ENCODE assay signal across 9 cellular contexts in genomic region chr1:164588388-164589341, GRCh38. TPM values are rescaled to one million over a fixed set of nuclear protein-coding genes. Genes with fewer than 3 reads are reported as not detected.
DNase-seq lines count a peak whose midpoint lies in the region; ATAC-seq and TF ChIP-seq lines count a peak whose summit lies in the region.
"Had no signal": no experiment of that assay in that cellular context is flagged by ENCODE, and none has a peak within 500 bp of the region (broad histone marks: within the 10 kb centered on the region; RNA-seq: fewer than 3 reads in every experiment).

No MANE protein-coding gene starts in this region.

- WGBS in SK-N-SH (ENCODE audit: low lambda C conversion rate): 31% methylated on average over 19 of the region's 19 CpGs

- DNase-seq in Daoy (ENCODE audit: low read depth): peak; percentile 75
- peak; percentile 48 for DNase-seq in SK-N-SH
- DNase-seq in left cardiac atrium: peak; percentile 79
- peak; percentile 56 for DNase-seq in renal cortical epithelial cell (ENCODE audit: low read depth)
- no peak for DNase-seq in SIG-M5 (lab: John Stamatoyannopoulos, UW)
- DNase-seq in activated T-helper 2 cell treated with anti-CD3 and anti-CD28 coated beads, Interferon-gamma antibody, Interleukin-2, Interleukin-4, amounts not matched to agents 10 μg/mL and 5 μg/mL and 100 μg/mL, durations not matched to agents 14 hours and 24 hours and 36 hours (ENCODE audit: low spot score): no peak
- DNase-seq in CD4-positive, alpha-beta T cell: no peak

- H3K27ac ChIP-seq in SK-N-SH (ENCODE audit: low read depth in 2 of 2, low read length in 1 of 2): peak overlapping the region; percentile 79 to 93
- H3K27ac ChIP-seq in CD4-positive, alpha-beta T cell (ENCODE audit: low read depth, low read length): no peak overlapping the region

- H3K4me2 ChIP-seq in SK-N-SH: peak overlapping the region; percentile 77

- CTCF ChIA-PET in SK-N-SH (lab: Yijun Ruan, JAX): interaction anchor here (0.6 to 0.7 kb wide), 2 partner anchors 73 to 96 kb away, joined by 3 read pairs; no protein-coding TSS in a partner anchor
- CTCF ChIA-PET in CD4-positive, alpha-beta T cell (lab: Charles Lee): no interaction called here

- no peak for TF ChIP-seq RAD21 in SK-N-SH (IDR thresholded peaks at IDR 0.05; ENCODE audit: low read length)

- ATAC-seq in left cardiac atrium: peak; percentile 76 to 79
- no peak for ATAC-seq in HG02571 (IDR thresholded peaks at IDR 0.05; ENCODE audit: unreplicated experiment)
- no peak for ATAC-seq in CD4-positive, alpha-beta T cell (ENCODE audit: poor library complexity)
- ATAC-seq: Panc1 had no signal

- H3K27me3 Mint-ChIP-seq in activated T-helper 2 cell treated with anti-CD3 and anti-CD28 coated beads, Interferon-gamma antibody, Interleukin-2, Interleukin-4, amounts not matched to agents 10 μg/mL and 5 μg/mL and 100 μg/mL, durations not matched to agents 14 hours and 24 hours and 36 hours (ENCODE audit: low read depth): no peaks in the 10 kb centered on the region
- H3K27me3 Mint-ChIP-seq in CD4-positive, alpha-beta T cell: peaks cover 11% of the 10 kb centered on the region

- H3K4me1 ChIP-seq in SK-N-SH (ENCODE audit: control insufficient read depth in 1 of 2, insufficient read depth in 2 of 2, low read depth in 1 of 2, low read length in 1 of 2): peaks cover 25 to 26% of the 10 kb centered on the region in 2 experiments

- H4K20me1 ChIP-seq in SK-N-SH (ENCODE audit: insufficient read depth): no peaks in the 10 kb centered on the region

- TF ChIP-seq CTCF in SK-N-SH (IDR thresholded peaks at IDR 0.05): no peak
- no peak for TF ChIP-seq CTCF in CD4-positive, alpha-beta T cell (IDR thresholded peaks at IDR 0.05)

- TF ChIP-seq EP300 in SK-N-SH (IDR thresholded peaks at IDR 0.05; ENCODE audit: borderline replicate concordance in 1 of 2, low read depth in 1 of 2, low read length in 1 of 2): no peak

- no peaks in the 10 kb centered on the region for H3K27me3 ChIP-seq in SK-N-SH (ENCODE audit: insufficient read depth)
- H3K27me3 ChIP-seq in CD4-positive, alpha-beta T cell (ENCODE audit: control insufficient read depth, insufficient read depth, low read length): no peaks in the 10 kb centered on the region

- POLR2A ChIA-PET in SK-N-SH (lab: Yijun Ruan, JAX): no interaction called here
- POLR2A ChIA-PET in CD4-positive, alpha-beta T cell (lab: Charles Lee): no interaction called here

- H3F3A ChIP-seq in SK-N-SH (replicated peaks; ENCODE audit: insufficient read depth): no peaks in the 10 kb centered on the region

- peak overlapping the region; percentile 45; the same call in 1 of the 2 replicates for H3K9ac ChIP-seq in SK-N-SH

- intact Hi-C loops in left cardiac atrium (cut with DNase I): no loop called here
- intact Hi-C loops in activated T-helper 2 cell treated with anti-CD3 and anti-CD28 coated beads, Interferon-gamma antibody, Interleukin-2, Interleukin-4, amounts not matched to agents 10 μg/mL and 5 μg/mL and 100 μg/mL, durations not matched to agents 14 hours and 24 hours and 36 hours (cut with micrococcal nuclease): no loop called here
- intact Hi-C loops in CD4-positive, alpha-beta T cell (cut with DNase I, micrococcal nuclease): no loop called here

- no peak overlapping the region for H3K27ac Mint-ChIP-seq in activated T-helper 2 cell treated with anti-CD3 and anti-CD28 coated beads, Interferon-gamma antibody, Interleukin-2, Interleukin-4, amounts not matched to agents 10 μg/mL and 5 μg/mL and 100 μg/mL, durations not matched to agents 14 hours and 24 hours and 36 hours
- no peak overlapping the region for H3K27ac Mint-ChIP-seq in CD4-positive, alpha-beta T cell

- peaks cover 0 to 8% of the 10 kb centered on the region in 2 experiments for H3K36me3 ChIP-seq in SK-N-SH (replicated peaks in 1 of 2; ENCODE audit: control insufficient read depth in 1 of 2, insufficient read depth in 2 of 2, low read length in 1 of 2)

- H3K9me2 ChIP-seq in SK-N-SH: no peaks in the 10 kb centered on the region

- no peaks in the 10 kb centered on the region for H3K79me2 ChIP-seq in SK-N-SH (ENCODE audit: insufficient read depth)

- H2AFZ ChIP-seq in SK-N-SH (ENCODE audit: low read depth): peak overlapping the region; percentile 69; the same call in 1 of the 2 replicates

- H3K9me3 Mint-ChIP-seq in activated T-helper 2 cell treated with anti-CD3 and anti-CD28 coated beads, Interferon-gamma antibody, Interleukin-2, Interleukin-4, amounts not matched to agents 10 μg/mL and 5 μg/mL and 100 μg/mL, durations not matched to agents 14 hours and 24 hours and 36 hours: no peaks in the 10 kb centered on the region
- no peaks in the 10 kb centered on the region for H3K9me3 Mint-ChIP-seq in CD4-positive, alpha-beta T cell

- no peaks in the 10 kb centered on the region for H3K4me1 Mint-ChIP-seq in activated T-helper 2 cell treated with anti-CD3 and anti-CD28 coated beads, Interferon-gamma antibody, Interleukin-2, Interleukin-4, amounts not matched to agents 10 μg/mL and 5 μg/mL and 100 μg/mL, durations not matched to agents 14 hours and 24 hours and 36 hours (ENCODE audit: low read depth)
- no peaks in the 10 kb centered on the region for H3K4me1 Mint-ChIP-seq in CD4-positive, alpha-beta T cell (ENCODE audit: low read depth)

- H3K9me3 ChIP-seq in SK-N-SH: no peaks in the 10 kb centered on the region
- no peaks in the 10 kb centered on the region for H3K9me3 ChIP-seq in CD4-positive, alpha-beta T cell (ENCODE audit: control insufficient read depth, low read length)

- H3K4me3 ChIP-seq in SK-N-SH (ENCODE audit: low read depth in 2 of 2, low read length in 1 of 2): peak overlapping the region; percentile 29 to 33; a peak in 3 of 4 replicates

- no peaks in the 10 kb centered on the region for H3K36me3 Mint-ChIP-seq in activated T-helper 2 cell treated with anti-CD3 and anti-CD28 coated beads, Interferon-gamma antibody, Interleukin-2, Interleukin-4, amounts not matched to agents 10 μg/mL and 5 μg/mL and 100 μg/mL, durations not matched to agents 14 hours and 24 hours and 36 hours (ENCODE audit: low read depth)
- no peaks in the 10 kb centered on the region for H3K36me3 Mint-ChIP-seq in CD4-positive, alpha-beta T cell (ENCODE audit: low read depth)

- H3K4me3 Mint-ChIP-seq in activated T-helper 2 cell treated with anti-CD3 and anti-CD28 coated beads, Interferon-gamma antibody, Interleukin-2, Interleukin-4, amounts not matched to agents 10 μg/mL and 5 μg/mL and 100 μg/mL, durations not matched to agents 14 hours and 24 hours and 36 hours (ENCODE audit: low read depth): no peak overlapping the region
- H3K4me3 Mint-ChIP-seq in CD4-positive, alpha-beta T cell: no peak overlapping the region

TF ChIP-seq in SK-N-SH, 30 proteins besides CTCF, POLR2A, EP300 and RAD21:
- TF ChIP-seq TCF12 (IDR thresholded peaks at IDR 0.05): 0 out of 2 replicates have a peak, but pooled peaks have one; percentile 4
- TF ChIP-seq RXRA (IDR thresholded peaks at IDR 0.05; ENCODE audit: borderline replicate concordance, low read depth): peak; percentile 63; the same call in 1 of the 2 replicates
- peak; percentile 17; the same call in 1 of the 2 replicates for TF ChIP-seq MXI1 (IDR thresholded peaks at IDR 0.05; ENCODE audit: low read depth, low read length)
- TF ChIP-seq NFIC (IDR thresholded peaks at IDR 0.05; ENCODE audit: borderline replicate concordance): peak; percentile 50
- TF ChIP-seq IRF3 (IDR thresholded peaks at IDR 0.05; ENCODE audit: low read depth, low read length): no peak

RNA-seq across cellular contexts. Expression of gene PBX1, which starts 29.7 kb away (rescaled TPM):
- total RNA-seq in Daoy (2014; rRNA removed; shearing (Covaris generic)): 9.4 and 16.2 TPM in 2 replicates
- 25.3 and 27.0 TPM in 2 replicates for polyA plus RNA-seq in SK-N-SH (2012; rRNA removed)
- 18.4 and 24.2 TPM in 2 replicates for polyA plus RNA-seq in SK-N-SH (2012; cell fraction: cytosol; rRNA removed)
- polyA plus RNA-seq in SK-N-SH (2012; cell fraction: nucleus; rRNA removed): 14.8 and 23.2 TPM in 2 replicates
- total RNA-seq in left cardiac atrium (10 to 100 TPM; 64.7 to 75.0 TPM), renal cortical epithelial cell (1.6 and 20.5 TPM in 2 replicates)
- total RNA-seq in activated T-helper 2 cell treated with anti-CD3 and anti-CD28 coated beads, Interferon-gamma antibody, Interleukin-2, Interleukin-4, amounts not matched to agents 10 μg/mL and 5 μg/mL and 100 μg/mL, durations not matched to agents 14 hours and 24 hours and 36 hours: not detected in 2 replicates
- total RNA-seq in CD4-positive, alpha-beta T cell: under 1 TPM; 0.64 to 0.96 TPM

Comparison
In these comparisons a context has a peak if more than half of its experiments do, and no peak if none do; other contexts are left out.
1. DNase-seq: peak in Daoy (single experiment), SK-N-SH (single experiment), left cardiac atrium (single experiment) and renal cortical epithelial cell (single experiment); none in SIG-M5 (single experiment), activated T-helper 2 cell treated with anti-CD3 and anti-CD28 coated beads, Interferon-gamma antibody, Interleukin-2, Interleukin-4, amounts not matched to agents 10 μg/mL and 5 μg/mL and 100 μg/mL, durations not matched to agents 14 hours and 24 hours and 36 hours (single experiment) and CD4-positive, alpha-beta T cell (0 of 10).
2. ATAC-seq: peak in left cardiac atrium (2 of 2); none in HG02571 (single experiment) and CD4-positive, alpha-beta T cell (single experiment).